1 cellular context compared by ENCODE assay signal in the genomic region with DNA sequence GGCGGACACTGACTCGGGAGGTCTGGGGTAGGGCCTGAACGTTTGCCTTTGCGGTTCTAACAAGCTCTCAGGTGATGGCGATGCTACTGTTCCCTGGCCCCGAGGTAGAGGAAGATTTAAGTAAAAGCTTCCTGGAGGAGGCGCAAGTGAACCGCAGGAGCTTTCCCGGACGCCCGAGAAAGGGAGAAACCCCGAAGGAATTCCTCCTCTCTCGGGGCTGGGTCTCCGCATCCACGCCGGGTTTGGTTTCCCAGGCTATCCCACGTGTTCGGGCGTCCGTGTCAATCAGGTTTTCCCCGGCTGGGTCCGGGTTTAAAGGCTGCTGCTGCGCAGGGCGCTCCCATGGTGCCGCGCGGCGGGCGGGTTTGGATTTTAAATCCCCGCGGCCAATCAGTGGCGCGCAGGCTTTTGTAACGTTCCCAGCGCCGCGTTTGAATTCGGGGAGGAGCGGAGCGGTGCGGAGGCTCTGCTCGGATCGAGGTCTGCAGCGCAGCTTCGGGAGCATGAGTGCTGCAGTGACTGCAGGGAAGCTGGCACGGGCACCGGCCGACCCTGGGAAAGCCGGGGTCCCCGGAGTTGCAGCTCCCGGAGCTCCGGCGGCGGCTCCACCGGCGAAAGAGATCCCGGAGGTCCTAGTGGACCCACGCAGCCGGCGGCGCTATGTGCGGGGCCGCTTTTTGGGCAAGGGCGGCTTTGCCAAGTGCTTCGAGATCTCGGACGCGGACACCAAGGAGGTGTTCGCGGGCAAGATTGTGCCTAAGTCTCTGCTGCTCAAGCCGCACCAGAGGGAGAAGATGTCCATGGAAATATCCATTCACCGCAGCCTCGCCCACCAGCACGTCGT.
TF ChIP-seq lines count a peak whose summit lies in the region.

A gene (plus strand): TSS at position 460 of the 844 bp plus-strand sequence. CDS start 44 bp downstream, at position 504.

TF ChIP-seq in K562, 482 proteins besides CTCF, POLR2A, EP300 and RAD21 (continued from another document and continues in another):
- TF ChIP-seq, protein P1, sequence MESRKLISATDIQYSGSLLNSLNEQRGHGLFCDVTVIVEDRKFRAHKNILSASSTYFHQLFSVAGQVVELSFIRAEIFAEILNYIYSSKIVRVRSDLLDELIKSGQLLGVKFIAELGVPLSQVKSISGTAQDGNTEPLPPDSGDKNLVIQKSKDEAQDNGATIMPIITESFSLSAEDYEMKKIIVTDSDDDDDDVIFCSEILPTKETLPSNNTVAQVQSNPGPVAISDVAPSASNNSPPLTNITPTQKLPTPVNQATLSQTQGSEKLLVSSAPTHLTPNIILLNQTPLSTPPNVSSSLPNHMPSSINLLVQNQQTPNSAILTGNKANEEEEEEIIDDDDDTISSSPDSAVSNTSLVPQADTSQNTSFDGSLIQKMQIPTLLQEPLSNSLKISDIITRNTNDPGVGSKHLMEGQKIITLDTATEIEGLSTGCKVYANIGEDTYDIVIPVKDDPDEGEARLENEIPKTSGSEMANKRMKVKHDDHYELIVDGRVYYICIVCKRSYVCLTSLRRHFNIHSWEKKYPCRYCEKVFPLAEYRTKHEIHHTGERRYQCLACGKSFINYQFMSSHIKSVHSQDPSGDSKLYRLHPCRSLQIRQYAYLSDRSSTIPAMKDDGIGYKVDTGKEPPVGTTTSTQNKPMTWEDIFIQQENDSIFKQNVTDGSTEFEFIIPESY (CRISPR knock-in tag; IDR thresholded peaks at IDR 0.05): peak; percentile 51; the same call in 1 of the 2 replicates
- TF ChIP-seq, protein P2, sequence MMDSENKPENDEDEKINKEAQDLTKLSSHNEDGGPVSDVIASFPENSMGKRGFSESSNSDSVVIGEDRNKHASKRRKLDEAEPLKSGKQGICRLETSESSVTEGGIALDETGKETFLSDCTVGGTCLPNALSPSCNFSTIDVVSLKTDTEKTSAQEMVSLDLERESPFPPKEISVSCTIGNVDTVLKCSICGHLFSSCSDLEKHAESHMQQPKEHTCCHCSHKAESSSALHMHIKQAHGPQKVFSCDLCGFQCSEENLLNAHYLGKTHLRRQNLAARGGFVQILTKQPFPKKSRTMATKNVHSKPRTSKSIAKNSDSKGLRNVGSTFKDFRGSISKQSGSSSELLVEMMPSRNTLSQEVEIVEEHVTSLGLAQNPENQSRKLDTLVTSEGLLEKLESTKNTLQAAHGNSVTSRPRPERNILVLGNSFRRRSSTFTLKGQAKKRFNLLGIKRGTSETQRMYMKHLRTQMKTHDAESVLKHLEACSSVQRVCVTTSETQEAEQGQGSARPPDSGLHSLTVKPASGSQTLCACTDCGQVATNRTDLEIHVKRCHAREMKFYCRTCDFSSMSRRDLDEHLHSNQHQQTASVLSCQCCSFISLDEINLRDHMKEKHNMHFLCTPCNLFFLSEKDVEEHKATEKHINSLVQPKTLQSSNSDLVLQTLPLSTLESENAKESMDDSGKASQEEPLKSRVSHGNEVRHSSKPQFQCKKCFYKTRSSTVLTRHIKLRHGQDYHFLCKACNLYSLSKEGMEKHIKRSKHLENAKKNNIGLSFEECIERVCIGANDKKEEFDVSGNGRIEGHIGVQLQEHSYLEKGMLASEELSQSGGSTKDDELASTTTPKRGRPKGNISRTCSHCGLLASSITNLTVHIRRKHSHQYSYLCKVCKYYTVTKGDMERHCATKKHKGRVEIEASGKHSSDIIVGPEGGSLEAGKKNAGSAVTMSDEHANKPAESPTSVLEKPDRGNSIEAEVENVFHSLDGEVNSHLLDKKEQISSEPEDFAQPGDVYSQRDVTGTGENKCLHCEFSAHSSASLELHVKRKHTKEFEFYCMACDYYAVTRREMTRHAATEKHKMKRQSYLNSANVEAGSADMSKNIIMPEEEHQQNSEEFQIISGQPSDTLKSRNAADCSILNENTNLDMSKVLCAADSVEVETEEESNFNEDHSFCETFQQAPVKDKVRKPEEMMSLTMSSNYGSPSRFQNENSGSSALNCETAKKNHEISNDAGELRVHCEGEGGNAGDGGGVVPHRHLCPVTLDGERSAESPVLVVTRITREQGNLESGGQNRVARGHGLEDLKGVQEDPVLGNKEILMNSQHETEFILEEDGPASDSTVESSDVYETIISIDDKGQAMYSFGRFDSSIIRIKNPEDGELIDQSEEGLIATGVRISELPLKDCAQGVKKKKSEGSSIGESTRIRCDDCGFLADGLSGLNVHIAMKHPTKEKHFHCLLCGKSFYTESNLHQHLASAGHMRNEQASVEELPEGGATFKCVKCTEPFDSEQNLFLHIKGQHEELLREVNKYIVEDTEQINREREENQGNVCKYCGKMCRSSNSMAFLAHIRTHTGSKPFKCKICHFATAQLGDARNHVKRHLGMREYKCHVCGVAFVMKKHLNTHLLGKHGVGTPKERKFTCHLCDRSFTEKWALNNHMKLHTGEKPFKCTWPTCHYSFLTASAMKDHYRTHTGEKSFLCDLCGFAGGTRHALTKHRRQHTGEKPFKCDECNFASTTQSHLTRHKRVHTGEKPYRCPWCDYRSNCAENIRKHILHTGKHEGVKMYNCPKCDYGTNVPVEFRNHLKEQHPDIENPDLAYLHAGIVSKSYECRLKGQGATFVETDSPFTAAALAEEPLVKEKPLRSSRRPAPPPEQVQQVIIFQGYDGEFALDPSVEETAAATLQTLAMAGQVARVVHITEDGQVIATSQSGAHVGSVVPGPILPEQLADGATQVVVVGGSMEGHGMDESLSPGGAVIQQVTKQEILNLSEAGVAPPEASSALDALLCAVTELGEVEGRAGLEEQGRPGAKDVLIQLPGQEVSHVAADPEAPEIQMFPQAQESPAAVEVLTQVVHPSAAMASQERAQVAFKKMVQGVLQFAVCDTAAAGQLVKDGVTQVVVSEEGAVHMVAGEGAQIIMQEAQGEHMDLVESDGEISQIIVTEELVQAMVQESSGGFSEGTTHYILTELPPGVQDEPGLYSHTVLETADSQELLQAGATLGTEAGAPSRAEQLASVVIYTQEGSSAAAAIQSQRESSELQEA (IDR thresholded peaks at IDR 0.05; ENCODE audit: low read depth): no peak
- TF ChIP-seq ZNF311 (CRISPR knock-in tag; IDR thresholded peaks at IDR 0.05): no peak
- TF ChIP-seq TBP (optimal IDR thresholded peaks at IDR 0.05; ENCODE audit: low read depth, low read length): peak; percentile 75
- no peak; the same call in 1 of the 2 replicates for TF ChIP-seq NFE2 (IDR thresholded peaks at IDR 0.05; ENCODE audit: low read depth)
- TF ChIP-seq ZNF717 (CRISPR knock-in tag; IDR thresholded peaks at IDR 0.05): no peak
- peak; percentile 50 for TF ChIP-seq POLR2B (IDR thresholded peaks at IDR 0.05; ENCODE audit: low read depth, partially characterized antibody)
- no peak for TF ChIP-seq BACH1 (tag; IDR thresholded peaks at IDR 0.05)
- TF ChIP-seq NFYB (IDR thresholded peaks at IDR 0.05; ENCODE audit: extremely low read depth, insufficient read length): peak; percentile 36
- TF ChIP-seq ARHGAP35 (IDR thresholded peaks at IDR 0.05; ENCODE audit: partially characterized antibody): no peak
- TF ChIP-seq, protein P3, sequence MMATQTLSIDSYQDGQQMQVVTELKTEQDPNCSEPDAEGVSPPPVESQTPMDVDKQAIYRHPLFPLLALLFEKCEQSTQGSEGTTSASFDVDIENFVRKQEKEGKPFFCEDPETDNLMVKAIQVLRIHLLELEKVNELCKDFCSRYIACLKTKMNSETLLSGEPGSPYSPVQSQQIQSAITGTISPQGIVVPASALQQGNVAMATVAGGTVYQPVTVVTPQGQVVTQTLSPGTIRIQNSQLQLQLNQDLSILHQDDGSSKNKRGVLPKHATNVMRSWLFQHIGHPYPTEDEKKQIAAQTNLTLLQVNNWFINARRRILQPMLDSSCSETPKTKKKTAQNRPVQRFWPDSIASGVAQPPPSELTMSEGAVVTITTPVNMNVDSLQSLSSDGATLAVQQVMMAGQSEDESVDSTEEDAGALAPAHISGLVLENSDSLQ (IDR thresholded peaks at IDR 0.05): peak; percentile 94
- TF ChIP-seq U2AF1 (optimal IDR thresholded peaks at IDR 0.05; ENCODE audit: low read depth, low read length): no peak
- peak; percentile 95 for TF ChIP-seq HNRNPLL (IDR thresholded peaks at IDR 0.05; ENCODE audit: low read depth, low read length, poor library complexity, severe bottlenecking)
- no peak for TF ChIP-seq PTTG1 (tag; IDR thresholded peaks at IDR 0.05; ENCODE audit: low read depth)
- no peak for TF ChIP-seq GTF2A2 (tag; IDR thresholded peaks at IDR 0.05)
- TF ChIP-seq ETV5 (CRISPR knock-in tag; IDR thresholded peaks at IDR 0.05; ENCODE audit: low read depth): no peak; the same call in 1 of the 2 replicates
- TF ChIP-seq, protein P4, sequence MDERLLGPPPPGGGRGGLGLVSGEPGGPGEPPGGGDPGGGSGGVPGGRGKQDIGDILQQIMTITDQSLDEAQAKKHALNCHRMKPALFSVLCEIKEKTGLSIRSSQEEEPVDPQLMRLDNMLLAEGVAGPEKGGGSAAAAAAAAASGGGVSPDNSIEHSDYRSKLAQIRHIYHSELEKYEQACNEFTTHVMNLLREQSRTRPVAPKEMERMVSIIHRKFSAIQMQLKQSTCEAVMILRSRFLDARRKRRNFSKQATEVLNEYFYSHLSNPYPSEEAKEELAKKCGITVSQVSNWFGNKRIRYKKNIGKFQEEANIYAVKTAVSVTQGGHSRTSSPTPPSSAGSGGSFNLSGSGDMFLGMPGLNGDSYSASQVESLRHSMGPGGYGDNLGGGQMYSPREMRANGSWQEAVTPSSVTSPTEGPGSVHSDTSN (CRISPR knock-in tag; IDR thresholded peaks at IDR 0.05; ENCODE audit: low read depth): peak; percentile 56; the same call in 1 of the 2 replicates
- TF ChIP-seq, protein P4 (tag; conservative IDR thresholded peaks at IDR 0.05; ENCODE audit: low read depth): peak; percentile 71
- TF ChIP-seq ELF4 (CRISPR knock-in tag; IDR thresholded peaks at IDR 0.05): no peak
- TF ChIP-seq SMAD1 (IDR thresholded peaks at IDR 0.05; ENCODE audit: low read depth, low read length, partially characterized antibody): peak; percentile 57
- no peak for TF ChIP-seq ESRRB (CRISPR knock-in tag; IDR thresholded peaks at IDR 0.05; ENCODE audit: borderline replicate concordance)
- TF ChIP-seq CAMTA2 (CRISPR knock-in tag; conservative IDR thresholded peaks at IDR 0.05): no peak
- TF ChIP-seq ZBTB7A (IDR thresholded peaks at IDR 0.05; ENCODE audit: borderline replicate concordance, control insufficient read depth, low read depth, low read length): peak; percentile 9; the same call in 1 of the 2 replicates
- TF ChIP-seq SRSF7 (optimal IDR thresholded peaks at IDR 0.05; ENCODE audit: low read depth, low read length): no peak
- peak; percentile 60 for TF ChIP-seq KDM5B (IDR thresholded peaks at IDR 0.05; ENCODE audit: insufficient replicate concordance, low read depth, low read length)
- TF ChIP-seq RBM14 (IDR thresholded peaks at IDR 0.05; ENCODE audit: borderline replicate concordance, insufficient read depth, low read depth, low read length): 0 out of 2 replicates have a peak, but pooled peaks have one; percentile 79
- peak; percentile 66 for TF ChIP-seq CTBP1 (IDR thresholded peaks at IDR 0.05; ENCODE audit: borderline replicate concordance)
- TF ChIP-seq, protein P5, sequence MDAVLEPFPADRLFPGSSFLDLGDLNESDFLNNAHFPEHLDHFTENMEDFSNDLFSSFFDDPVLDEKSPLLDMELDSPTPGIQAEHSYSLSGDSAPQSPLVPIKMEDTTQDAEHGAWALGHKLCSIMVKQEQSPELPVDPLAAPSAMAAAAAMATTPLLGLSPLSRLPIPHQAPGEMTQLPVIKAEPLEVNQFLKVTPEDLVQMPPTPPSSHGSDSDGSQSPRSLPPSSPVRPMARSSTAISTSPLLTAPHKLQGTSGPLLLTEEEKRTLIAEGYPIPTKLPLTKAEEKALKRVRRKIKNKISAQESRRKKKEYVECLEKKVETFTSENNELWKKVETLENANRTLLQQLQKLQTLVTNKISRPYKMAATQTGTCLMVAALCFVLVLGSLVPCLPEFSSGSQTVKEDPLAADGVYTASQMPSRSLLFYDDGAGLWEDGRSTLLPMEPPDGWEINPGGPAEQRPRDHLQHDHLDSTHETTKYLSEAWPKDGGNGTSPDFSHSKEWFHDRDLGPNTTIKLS (IDR thresholded peaks at IDR 0.05; ENCODE audit: borderline replicate concordance, low read depth): peak; percentile 21; the same call in 1 of the 2 replicates
- TF ChIP-seq HDGF (IDR thresholded peaks at IDR 0.05): no peak
- TF ChIP-seq, protein P6, sequence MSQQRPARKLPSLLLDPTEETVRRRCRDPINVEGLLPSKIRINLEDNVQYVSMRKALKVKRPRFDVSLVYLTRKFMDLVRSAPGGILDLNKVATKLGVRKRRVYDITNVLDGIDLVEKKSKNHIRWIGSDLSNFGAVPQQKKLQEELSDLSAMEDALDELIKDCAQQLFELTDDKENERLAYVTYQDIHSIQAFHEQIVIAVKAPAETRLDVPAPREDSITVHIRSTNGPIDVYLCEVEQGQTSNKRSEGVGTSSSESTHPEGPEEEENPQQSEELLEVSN (IDR thresholded peaks at IDR 0.05; ENCODE audit: borderline replicate concordance in 1 of 2, extremely low read depth in 1 of 2, insufficient read depth in 1 of 2, insufficient read length in 1 of 2, low read depth in 1 of 2, low read length in 1 of 2, poor library complexity in 1 of 2, severe bottlenecking in 1 of 2): peak; percentile 63 to 94
- TF ChIP-seq CXXC5 (CRISPR knock-in tag; IDR thresholded peaks at IDR 0.05): peak; percentile 97
- no peak for TF ChIP-seq KLF13 (tag; IDR thresholded peaks at IDR 0.05; ENCODE audit: borderline replicate concordance, low read depth)
- TF ChIP-seq HDAC2 (IDR thresholded peaks at IDR 0.05): peak; percentile 21; the same call in 1 of the 2 replicates
- no peak for TF ChIP-seq ZNF354B (CRISPR knock-in tag; IDR thresholded peaks at IDR 0.05)
- peak; percentile 55 for TF ChIP-seq MEIS2 (IDR thresholded peaks at IDR 0.05; ENCODE audit: partially characterized antibody)
- TF ChIP-seq KDM1A (IDR thresholded peaks at IDR 0.05): no peak
- no peak for TF ChIP-seq HNRNPH1 (optimal IDR thresholded peaks at IDR 0.05; ENCODE audit: low read depth, low read length)
- no peak for TF ChIP-seq ZNF133 (CRISPR knock-in tag; IDR thresholded peaks at IDR 0.05)
- no peak for TF ChIP-seq NFRKB (IDR thresholded peaks at IDR 0.05; ENCODE audit: low read depth)
- no peak; the same call in 1 of the 2 replicates for TF ChIP-seq KLF6 (CRISPR knock-in tag; IDR thresholded peaks at IDR 0.05; ENCODE audit: borderline replicate concordance)
